Comparison of ENCODE assay signal across 1 cellular context in the genomic region with DNA sequence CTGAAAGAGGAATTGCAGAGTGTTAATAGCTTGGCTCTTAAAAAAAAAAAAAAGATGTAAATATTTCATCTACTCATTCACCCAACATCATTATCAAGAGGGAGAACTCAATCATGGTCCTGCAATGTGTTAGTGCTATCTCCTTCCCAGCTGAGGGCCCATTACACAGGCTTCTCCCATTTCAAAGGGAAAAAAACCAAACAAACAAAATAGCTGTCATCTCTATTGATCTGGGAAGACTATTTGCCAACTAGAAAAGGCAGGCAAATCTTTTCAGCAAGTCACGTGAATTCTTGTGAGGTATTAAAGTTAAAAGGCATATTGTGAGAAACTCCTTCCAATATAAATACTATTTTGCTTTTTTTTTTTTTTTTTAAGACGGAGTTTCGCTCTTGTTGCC.
A peak's percentile ranks its signal among the peaks of the same experiment; 100 is the strongest.
TF ChIP-seq lines count a peak whose summit lies in the region.

No MANE protein-coding gene starts in this region.

TF ChIP-seq in HepG2, 621 proteins besides CTCF, POLR2A, EP300 and RAD21 (continued from another document and continues in another):
- TF ChIP-seq, protein P1, sequence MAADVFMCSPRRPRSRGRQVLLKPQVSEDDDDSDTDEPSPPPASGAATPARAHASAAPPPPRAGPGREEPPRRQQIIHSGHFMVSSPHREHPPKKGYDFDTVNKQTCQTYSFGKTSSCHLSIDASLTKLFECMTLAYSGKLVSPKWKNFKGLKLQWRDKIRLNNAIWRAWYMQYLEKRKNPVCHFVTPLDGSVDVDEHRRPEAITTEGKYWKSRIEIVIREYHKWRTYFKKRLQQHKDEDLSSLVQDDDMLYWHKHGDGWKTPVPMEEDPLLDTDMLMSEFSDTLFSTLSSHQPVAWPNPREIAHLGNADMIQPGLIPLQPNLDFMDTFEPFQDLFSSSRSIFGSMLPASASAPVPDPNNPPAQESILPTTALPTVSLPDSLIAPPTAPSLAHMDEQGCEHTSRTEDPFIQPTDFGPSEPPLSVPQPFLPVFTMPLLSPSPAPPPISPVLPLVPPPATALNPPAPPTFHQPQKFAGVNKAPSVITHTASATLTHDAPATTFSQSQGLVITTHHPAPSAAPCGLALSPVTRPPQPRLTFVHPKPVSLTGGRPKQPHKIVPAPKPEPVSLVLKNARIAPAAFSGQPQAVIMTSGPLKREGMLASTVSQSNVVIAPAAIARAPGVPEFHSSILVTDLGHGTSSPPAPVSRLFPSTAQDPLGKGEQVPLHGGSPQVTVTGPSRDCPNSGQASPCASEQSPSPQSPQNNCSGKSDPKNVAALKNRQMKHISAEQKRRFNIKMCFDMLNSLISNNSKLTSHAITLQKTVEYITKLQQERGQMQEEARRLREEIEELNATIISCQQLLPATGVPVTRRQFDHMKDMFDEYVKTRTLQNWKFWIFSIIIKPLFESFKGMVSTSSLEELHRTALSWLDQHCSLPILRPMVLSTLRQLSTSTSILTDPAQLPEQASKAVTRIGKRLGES (CRISPR knock-in tag; IDR thresholded peaks at IDR 0.05; ENCODE audit: borderline replicate concordance), result no peak
- TF ChIP-seq ZNF572 (CRISPR knock-in tag; IDR thresholded peaks at IDR 0.05) (no peak), ATF7 (IDR thresholded peaks at IDR 0.05) (no peak), ATF7 (CRISPR knock-in tag; IDR thresholded peaks at IDR 0.05) (no peak), ZNF558 (CRISPR knock-in tag; IDR thresholded peaks at IDR 0.05; ENCODE audit: borderline replicate concordance) (no peak), BHLHE40 (IDR thresholded peaks at IDR 0.05; ENCODE audit: low read length) (peak; percentile 95), ZNF337 (CRISPR knock-in tag; IDR thresholded peaks at IDR 0.05; ENCODE audit: borderline replicate concordance, low read depth) (no peak), FOXC1 (CRISPR knock-in tag; IDR thresholded peaks at IDR 0.05; ENCODE audit: borderline replicate concordance) (no peak), MTA1 (CRISPR knock-in tag; IDR thresholded peaks at IDR 0.05; ENCODE audit: borderline replicate concordance) (no peak), IRF2 (CRISPR knock-in tag; IDR thresholded peaks at IDR 0.05) (peak; percentile 46; the same call in 1 of the 2 replicates), SMAD3 (CRISPR knock-in tag; IDR thresholded peaks at IDR 0.05) (0 out of 2 replicates have a peak, but pooled peaks have one; percentile 33), FOXM1 (CRISPR knock-in tag; IDR thresholded peaks at IDR 0.05) (no peak), ETV5 (CRISPR knock-in tag; IDR thresholded peaks at IDR 0.05; ENCODE audit: borderline replicate concordance) (no peak), ZIK1 (CRISPR knock-in tag; IDR thresholded peaks at IDR 0.05; ENCODE audit: borderline replicate concordance, low read depth) (no peak), FOXA3 (CRISPR knock-in tag; IDR thresholded peaks at IDR 0.05) (peak; percentile 85), ZNF549 (CRISPR knock-in tag; IDR thresholded peaks at IDR 0.05) (no peak), ZNF841 (CRISPR knock-in tag; IDR thresholded peaks at IDR 0.05; ENCODE audit: borderline replicate concordance) (no peak), RFX5 (IDR thresholded peaks at IDR 0.05; ENCODE audit: low read depth, low read length) (no peak), NRL (CRISPR knock-in tag; IDR thresholded peaks at IDR 0.05; ENCODE audit: borderline replicate concordance) (no peak), HHEX (CRISPR knock-in tag; IDR thresholded peaks at IDR 0.05) (peak; percentile 73; the same call in 1 of the 2 replicates), MBD4 (IDR thresholded peaks at IDR 0.05; ENCODE audit: borderline replicate concordance, low read length) (no peak; the same call in 1 of the 2 replicates), ZNF713 (CRISPR knock-in tag; IDR thresholded peaks at IDR 0.05) (no peak), MIXL1 (CRISPR knock-in tag; IDR thresholded peaks at IDR 0.05) (peak; percentile 79), HES4 (CRISPR knock-in tag; IDR thresholded peaks at IDR 0.05; ENCODE audit: borderline replicate concordance) (no peak), NR2F6 (IDR thresholded peaks at IDR 0.05) (peak; percentile 49), NR2F6 (CRISPR knock-in tag; IDR thresholded peaks at IDR 0.05) (no peak), KLF11 (CRISPR knock-in tag; IDR thresholded peaks at IDR 0.05) (no peak), ARHGAP35 (CRISPR knock-in tag; IDR thresholded peaks at IDR 0.05; ENCODE audit: borderline replicate concordance) (no peak), ZNF766 (CRISPR knock-in tag; IDR thresholded peaks at IDR 0.05; ENCODE audit: borderline replicate concordance) (no peak), HOXD1 (CRISPR knock-in tag; IDR thresholded peaks at IDR 0.05) (no peak), CHD2 (IDR thresholded peaks at IDR 0.05; ENCODE audit: low read depth, low read length) (no peak), ZNF230 (CRISPR knock-in tag; IDR thresholded peaks at IDR 0.05) (no peak), ONECUT2 (CRISPR knock-in tag; IDR thresholded peaks at IDR 0.05) (peak; percentile 91), ZNF776 (CRISPR knock-in tag; IDR thresholded peaks at IDR 0.05) (no peak)
- TF ChIP-seq, protein P2, sequence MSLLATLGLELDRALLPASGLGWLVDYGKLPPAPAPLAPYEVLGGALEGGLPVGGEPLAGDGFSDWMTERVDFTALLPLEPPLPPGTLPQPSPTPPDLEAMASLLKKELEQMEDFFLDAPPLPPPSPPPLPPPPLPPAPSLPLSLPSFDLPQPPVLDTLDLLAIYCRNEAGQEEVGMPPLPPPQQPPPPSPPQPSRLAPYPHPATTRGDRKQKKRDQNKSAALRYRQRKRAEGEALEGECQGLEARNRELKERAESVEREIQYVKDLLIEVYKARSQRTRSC (CRISPR knock-in tag; IDR thresholded peaks at IDR 0.05; ENCODE audit: low read depth), result no peak
- TF ChIP-seq, protein P3, sequence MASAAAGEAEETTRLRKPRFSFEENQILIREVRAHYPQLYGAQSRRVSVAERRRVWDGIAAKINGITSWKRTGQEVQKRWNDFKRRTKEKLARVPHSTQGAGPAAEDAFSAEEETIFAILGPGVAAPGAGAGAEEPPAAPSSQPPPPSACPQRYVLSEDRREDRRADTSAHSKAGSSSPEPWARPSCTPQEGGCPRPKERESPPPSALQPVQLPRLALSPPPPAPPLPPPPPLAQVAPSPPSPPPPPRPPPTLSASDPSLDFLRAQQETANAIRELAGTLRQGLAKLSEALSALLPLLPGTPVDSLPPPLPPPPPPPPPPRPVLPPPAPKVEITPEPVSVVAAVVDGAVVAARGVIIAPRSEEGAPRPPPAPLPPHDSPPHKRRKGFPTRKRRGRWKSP (CRISPR knock-in tag; IDR thresholded peaks at IDR 0.05), result no peak; the same call in 1 of the 2 replicates
- TF ChIP-seq, protein P4, sequence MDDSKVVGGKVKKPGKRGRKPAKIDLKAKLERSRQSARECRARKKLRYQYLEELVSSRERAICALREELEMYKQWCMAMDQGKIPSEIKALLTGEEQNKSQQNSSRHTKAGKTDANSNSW (CRISPR knock-in tag; IDR thresholded peaks at IDR 0.05; ENCODE audit: borderline replicate concordance), result no peak
- TF ChIP-seq, protein P5, sequence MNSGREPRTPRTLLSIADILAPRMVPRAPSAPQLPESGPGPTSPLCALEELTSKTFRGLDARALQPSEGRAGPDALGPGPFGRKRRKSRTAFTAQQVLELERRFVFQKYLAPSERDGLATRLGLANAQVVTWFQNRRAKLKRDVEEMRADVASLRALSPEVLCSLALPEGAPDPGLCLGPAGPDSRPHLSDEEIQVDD (CRISPR knock-in tag; IDR thresholded peaks at IDR 0.05; ENCODE audit: borderline replicate concordance), result no peak
- TF ChIP-seq, protein P6, sequence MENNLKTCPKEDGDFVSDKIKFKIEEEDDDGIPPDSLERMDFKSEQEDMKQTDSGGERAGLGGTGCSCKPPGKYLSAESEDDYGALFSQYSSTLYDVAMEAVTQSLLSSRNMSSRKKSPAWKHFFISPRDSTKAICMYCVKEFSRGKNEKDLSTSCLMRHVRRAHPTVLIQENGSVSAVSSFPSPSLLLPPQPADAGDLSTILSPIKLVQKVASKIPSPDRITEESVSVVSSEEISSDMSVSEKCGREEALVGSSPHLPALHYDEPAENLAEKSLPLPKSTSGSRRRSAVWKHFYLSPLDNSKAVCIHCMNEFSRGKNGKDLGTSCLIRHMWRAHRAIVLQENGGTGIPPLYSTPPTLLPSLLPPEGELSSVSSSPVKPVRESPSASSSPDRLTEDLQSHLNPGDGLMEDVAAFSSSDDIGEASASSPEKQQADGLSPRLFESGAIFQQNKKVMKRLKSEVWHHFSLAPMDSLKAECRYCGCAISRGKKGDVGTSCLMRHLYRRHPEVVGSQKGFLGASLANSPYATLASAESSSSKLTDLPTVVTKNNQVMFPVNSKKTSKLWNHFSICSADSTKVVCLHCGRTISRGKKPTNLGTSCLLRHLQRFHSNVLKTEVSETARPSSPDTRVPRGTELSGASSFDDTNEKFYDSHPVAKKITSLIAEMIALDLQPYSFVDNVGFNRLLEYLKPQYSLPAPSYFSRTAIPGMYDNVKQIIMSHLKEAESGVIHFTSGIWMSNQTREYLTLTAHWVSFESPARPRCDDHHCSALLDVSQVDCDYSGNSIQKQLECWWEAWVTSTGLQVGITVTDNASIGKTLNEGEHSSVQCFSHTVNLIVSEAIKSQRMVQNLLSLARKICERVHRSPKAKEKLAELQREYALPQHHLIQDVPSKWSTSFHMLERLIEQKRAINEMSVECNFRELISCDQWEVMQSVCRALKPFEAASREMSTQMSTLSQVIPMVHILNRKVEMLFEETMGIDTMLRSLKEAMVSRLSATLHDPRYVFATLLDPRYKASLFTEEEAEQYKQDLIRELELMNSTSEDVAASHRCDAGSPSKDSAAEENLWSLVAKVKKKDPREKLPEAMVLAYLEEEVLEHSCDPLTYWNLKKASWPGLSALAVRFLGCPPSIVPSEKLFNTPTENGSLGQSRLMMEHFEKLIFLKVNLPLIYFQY (CRISPR knock-in tag; IDR thresholded peaks at IDR 0.05; ENCODE audit: borderline replicate concordance), result no peak
- TF ChIP-seq, protein P7, sequence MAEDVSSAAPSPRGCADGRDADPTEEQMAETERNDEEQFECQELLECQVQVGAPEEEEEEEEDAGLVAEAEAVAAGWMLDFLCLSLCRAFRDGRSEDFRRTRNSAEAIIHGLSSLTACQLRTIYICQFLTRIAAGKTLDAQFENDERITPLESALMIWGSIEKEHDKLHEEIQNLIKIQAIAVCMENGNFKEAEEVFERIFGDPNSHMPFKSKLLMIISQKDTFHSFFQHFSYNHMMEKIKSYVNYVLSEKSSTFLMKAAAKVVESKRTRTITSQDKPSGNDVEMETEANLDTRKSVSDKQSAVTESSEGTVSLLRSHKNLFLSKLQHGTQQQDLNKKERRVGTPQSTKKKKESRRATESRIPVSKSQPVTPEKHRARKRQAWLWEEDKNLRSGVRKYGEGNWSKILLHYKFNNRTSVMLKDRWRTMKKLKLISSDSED (CRISPR knock-in tag; IDR thresholded peaks at IDR 0.05), result no peak
- TF ChIP-seq, protein P8, sequence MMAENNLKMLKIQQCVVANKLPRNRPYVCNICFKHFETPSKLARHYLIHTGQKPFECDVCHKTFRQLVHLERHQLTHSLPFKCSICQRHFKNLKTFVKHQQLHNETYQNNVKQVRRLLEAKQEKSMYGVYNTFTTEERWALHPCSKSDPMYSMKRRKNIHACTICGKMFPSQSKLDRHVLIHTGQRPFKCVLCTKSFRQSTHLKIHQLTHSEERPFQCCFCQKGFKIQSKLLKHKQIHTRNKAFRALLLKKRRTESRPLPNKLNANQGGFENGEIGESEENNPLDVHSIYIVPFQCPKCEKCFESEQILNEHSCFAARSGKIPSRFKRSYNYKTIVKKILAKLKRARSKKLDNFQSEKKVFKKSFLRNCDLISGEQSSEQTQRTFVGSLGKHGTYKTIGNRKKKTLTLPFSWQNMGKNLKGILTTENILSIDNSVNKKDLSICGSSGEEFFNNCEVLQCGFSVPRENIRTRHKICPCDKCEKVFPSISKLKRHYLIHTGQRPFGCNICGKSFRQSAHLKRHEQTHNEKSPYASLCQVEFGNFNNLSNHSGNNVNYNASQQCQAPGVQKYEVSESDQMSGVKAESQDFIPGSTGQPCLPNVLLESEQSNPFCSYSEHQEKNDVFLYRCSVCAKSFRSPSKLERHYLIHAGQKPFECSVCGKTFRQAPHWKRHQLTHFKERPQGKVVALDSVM (CRISPR knock-in tag; IDR thresholded peaks at IDR 0.05), result no peak
- TF ChIP-seq, protein P9, sequence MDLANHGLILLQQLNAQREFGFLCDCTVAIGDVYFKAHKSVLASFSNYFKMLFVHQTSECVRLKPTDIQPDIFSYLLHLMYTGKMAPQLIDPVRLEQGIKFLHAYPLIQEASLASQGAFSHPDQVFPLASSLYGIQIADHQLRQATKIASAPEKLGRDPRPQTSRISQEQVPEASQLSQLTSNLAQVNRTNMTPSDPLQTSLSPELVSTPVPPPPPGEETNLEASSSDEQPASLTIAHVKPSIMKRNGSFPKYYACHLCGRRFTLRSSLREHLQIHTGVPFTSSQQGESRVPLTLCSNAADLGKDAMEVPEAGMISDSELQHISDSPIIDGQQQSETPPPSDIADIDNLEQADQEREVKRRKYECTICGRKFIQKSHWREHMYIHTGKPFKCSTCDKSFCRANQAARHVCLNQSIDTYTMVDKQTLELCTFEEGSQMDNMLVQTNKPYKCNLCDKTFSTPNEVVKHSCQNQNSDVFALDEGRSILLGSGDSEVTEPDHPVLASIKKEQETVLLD (CRISPR knock-in tag; IDR thresholded peaks at IDR 0.05; ENCODE audit: low read depth), result no peak
- TF ChIP-seq, protein P10, sequence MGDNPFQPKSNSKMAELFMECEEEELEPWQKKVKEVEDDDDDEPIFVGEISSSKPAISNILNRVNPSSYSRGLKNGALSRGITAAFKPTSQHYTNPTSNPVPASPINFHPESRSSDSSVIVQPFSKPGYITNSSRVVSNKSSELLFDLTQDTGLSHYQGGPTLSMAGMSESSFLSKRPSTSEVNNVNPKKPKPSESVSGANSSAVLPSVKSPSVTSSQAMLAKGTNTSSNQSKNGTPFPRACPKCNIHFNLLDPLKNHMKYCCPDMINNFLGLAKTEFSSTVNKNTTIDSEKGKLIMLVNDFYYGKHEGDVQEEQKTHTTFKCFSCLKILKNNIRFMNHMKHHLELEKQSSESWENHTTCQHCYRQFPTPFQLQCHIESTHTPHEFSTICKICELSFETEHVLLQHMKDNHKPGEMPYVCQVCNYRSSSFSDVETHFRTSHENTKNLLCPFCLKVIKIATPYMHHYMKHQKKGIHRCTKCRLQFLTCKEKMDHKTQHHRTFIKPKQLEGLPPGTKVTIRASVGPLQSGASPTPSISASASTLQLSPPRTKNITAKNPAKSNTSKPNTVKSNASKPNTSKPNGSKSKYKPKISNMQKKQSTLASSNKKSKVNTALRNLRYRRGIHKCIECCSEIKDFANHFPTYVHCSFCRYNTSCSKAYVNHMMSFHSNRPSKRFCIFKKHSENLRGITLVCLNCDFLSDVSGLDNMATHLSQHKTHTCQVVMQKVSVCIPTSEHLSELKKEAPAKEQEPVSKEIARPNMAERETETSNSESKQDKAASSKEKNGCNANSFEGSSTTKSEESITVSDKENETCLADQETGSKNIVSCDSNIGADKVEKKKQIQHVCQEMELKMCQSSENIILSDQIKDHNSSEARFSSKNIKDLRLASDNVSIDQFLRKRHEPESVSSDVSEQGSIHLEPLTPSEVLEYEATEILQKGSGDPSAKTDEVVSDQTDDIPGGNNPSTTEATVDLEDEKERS (CRISPR knock-in tag; IDR thresholded peaks at IDR 0.05), result no peak
